24 cellular contexts compared by ENCODE assay signal in genomic region chr2:53958443-53958842, GRCh38.
"Had no signal": no experiment of that assay in that cellular context is flagged by ENCODE, and none has a peak within 500 bp of the region (broad histone marks: within the 10 kb centered on the region; RNA-seq: fewer than 3 reads in every experiment).

No MANE protein-coding gene starts in this region.

- H3K27ac Mint-ChIP-seq: type B pancreatic cell had no signal

- DNase-seq: cortex of kidney; effector CD4-positive, alpha-beta T cell; foreskin fibroblast; heart left ventricle; left cardiac atrium; left lung; mesendoderm; midbrain; naive thymus-derived CD4-positive, alpha-beta T cell; occipital lobe; ovary; posterior cingulate gyrus; psoas muscle; right cardiac atrium; stimulated activated CD4-positive, alpha-beta T cell treated with anti-CD3 and anti-CD28 coated beads, Interleukin-4, amount 100 ng/mL, for 4 hours; stimulated activated naive CD8-positive, alpha-beta T cell treated with anti-CD3 and anti-CD28 coated beads, Interleukin-15, Interleukin-2, amounts not matched to agents 100 U/mL and 50 U/mL, for 24 hours; substantia nigra; testis; tibial artery had no signal

- H3K4me3 Mint-ChIP-seq: stimulated activated memory B cell treated with anti-CD40 and anti-IgM and Interleukin-4, amounts not matched to agents 10 μg/mL and 1 μg/mL and 100 μg/mL, for 72 hours; type B pancreatic cell had no signal

- ATAC-seq: esophagus mucosa; gastroesophageal sphincter; heart left ventricle; left cardiac atrium; left lung; naive thymus-derived CD4-positive, alpha-beta T cell; psoas muscle; right cardiac atrium; stimulated activated memory B cell treated with anti-CD40 and anti-IgM and Interleukin-4, amounts not matched to agents 10 μg/mL and 1 μg/mL and 100 μg/mL, for 72 hours; stimulated activated naive CD8-positive, alpha-beta T cell treated with anti-CD3 and anti-CD28 coated beads, Interleukin-15, Interleukin-2, amounts not matched to agents 100 U/mL and 50 U/mL, for 24 hours had no signal

- H3K9me3 Mint-ChIP-seq: stimulated activated memory B cell treated with anti-CD40 and anti-IgM and Interleukin-4, amounts not matched to agents 10 μg/mL and 1 μg/mL and 100 μg/mL, for 72 hours; type B pancreatic cell had no signal

- H3K9me3 ChIP-seq: gastroesophageal sphincter, heart left ventricle, left lung, ovary, psoas muscle, spleen, testis, tibial artery had no signal

- H3K27me3 Mint-ChIP-seq: naive thymus-derived CD4-positive, alpha-beta T cell; stimulated activated memory B cell treated with anti-CD40 and anti-IgM and Interleukin-4, amounts not matched to agents 10 μg/mL and 1 μg/mL and 100 μg/mL, for 72 hours; type B pancreatic cell had no signal
